Comparison of ENCODE assay signal across 35 cellular contexts in genomic region chr17:12574525-12574924, GRCh38.
"Had no signal": no experiment of that assay in that cellular context is flagged by ENCODE, and none has a peak within 500 bp of the region (broad histone marks: within the 10 kb centered on the region; RNA-seq: fewer than 3 reads in every experiment).

No MANE protein-coding gene starts in this region.

- H3K36me3 ChIP-seq: MG63 had no signal

- H3K27me3 ChIP-seq: MG63 had no signal

- H3K27ac ChIP-seq: KMS-11 had no signal

- DNase-seq: Kasumi-1, MG63, MM.1S, MV-4-11, NCI-H1048, NCI-H1092, NCI-H1092 treated with DMSO at 0.1 percent for 48 hours, NCI-H1105, NCI-H1105 treated with DMSO at 0.1 percent for 48 hours, NCI-H1417, NCI-H1417 treated with DMSO at 0.1 percent for 48 hours, NCI-H1436, NCI-H1436 treated with DMSO at 0.1 percent for 48 hours, NCI-H146, NCI-H1694, NCI-H1694 treated with DMSO at 0.1 percent for 48 hours, NCI-H187, NCI-H187 treated with DMSO at 0.1 percent for 48 hours, NCI-H1930, NCI-H2029, NCI-H2029 treated with DMSO at 0.1 percent for 48 hours, NCI-H2081, NCI-H2081 treated with DMSO at 0.1 percent for 48 hours, NCI-H2107, NCI-H2171, NCI-H2171 treated with DMSO at 0.1 percent for 48 hours, NCI-H2227 treated with DMSO at 0.1 percent for 48 hours, NCI-H226, NCI-H345, NCI-H446, NCI-H446 treated with DMSO at 0.1 percent for 48 hours, NCI-H510A, NCI-H510A treated with DMSO at 0.1 percent for 48 hours, NCI-H524 had no signal

- H3K4me2 ChIP-seq: KMS-11 had no signal

- H3K9ac ChIP-seq: KMS-11 had no signal

- H3K4me3 ChIP-seq: MG63 had no signal

- H3K9me3 ChIP-seq: MG63 had no signal
